ENCODE assay signal across 3 cellular contexts in the genomic region with DNA sequence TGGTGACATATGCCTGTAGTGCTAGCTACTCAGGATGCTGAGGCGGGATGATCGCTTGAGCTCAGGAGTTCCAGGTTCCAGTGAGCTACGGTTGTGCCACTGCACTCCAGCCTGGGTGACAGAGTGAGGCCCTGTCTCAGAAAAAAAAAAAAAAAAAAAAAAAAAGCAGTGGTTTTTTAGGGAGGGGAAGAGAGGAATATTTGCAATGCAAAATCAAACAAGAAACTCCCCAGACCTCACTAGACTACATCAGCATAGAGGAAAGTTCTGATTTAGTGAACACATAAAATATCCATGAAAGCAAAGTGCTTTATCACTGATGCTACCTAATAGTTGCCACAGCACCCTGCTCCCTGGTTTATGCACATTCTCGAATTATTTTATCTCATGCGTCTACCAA.
TF ChIP-seq lines count a peak whose summit lies in the region.

No MANE protein-coding gene starts in this region.

TF ChIP-seq in A549, 52 proteins besides CTCF, POLR2A, EP300 and RAD21 (continued from another document):
- TF ChIP-seq, protein P1, sequence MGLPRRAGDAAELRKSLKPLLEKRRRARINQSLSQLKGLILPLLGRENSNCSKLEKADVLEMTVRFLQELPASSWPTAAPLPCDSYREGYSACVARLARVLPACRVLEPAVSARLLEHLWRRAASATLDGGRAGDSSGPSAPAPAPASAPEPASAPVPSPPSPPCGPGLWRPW (IDR thresholded peaks at IDR 0.05) = no peak
- TF ChIP-seq, protein P2, sequence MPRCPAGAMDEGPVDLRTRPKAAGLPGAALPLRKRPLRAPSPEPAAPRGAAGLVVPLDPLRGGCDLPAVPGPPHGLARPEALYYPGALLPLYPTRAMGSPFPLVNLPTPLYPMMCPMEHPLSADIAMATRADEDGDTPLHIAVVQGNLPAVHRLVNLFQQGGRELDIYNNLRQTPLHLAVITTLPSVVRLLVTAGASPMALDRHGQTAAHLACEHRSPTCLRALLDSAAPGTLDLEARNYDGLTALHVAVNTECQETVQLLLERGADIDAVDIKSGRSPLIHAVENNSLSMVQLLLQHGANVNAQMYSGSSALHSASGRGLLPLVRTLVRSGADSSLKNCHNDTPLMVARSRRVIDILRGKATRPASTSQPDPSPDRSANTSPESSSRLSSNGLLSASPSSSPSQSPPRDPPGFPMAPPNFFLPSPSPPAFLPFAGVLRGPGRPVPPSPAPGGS (IDR thresholded peaks at IDR 0.05) = no peak
- TF ChIP-seq, protein P3, sequence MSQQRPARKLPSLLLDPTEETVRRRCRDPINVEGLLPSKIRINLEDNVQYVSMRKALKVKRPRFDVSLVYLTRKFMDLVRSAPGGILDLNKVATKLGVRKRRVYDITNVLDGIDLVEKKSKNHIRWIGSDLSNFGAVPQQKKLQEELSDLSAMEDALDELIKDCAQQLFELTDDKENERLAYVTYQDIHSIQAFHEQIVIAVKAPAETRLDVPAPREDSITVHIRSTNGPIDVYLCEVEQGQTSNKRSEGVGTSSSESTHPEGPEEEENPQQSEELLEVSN (IDR thresholded peaks at IDR 0.05; ENCODE audit: borderline replicate concordance, low read depth) = no peak
- TF ChIP-seq POLR2AphosphoS2 (conservative IDR thresholded peaks at IDR 0.05; ENCODE audit: low read length) (no peak), JUN (IDR thresholded peaks at IDR 0.05) (no peak), ESRRA (IDR thresholded peaks at IDR 0.05; ENCODE audit: borderline replicate concordance, low read length) (no peak), MAFK (IDR thresholded peaks at IDR 0.05; ENCODE audit: partially characterized antibody) (no peak), ZC3H11A (IDR thresholded peaks at IDR 0.05) (no peak), ZNF302 (CRISPR knock-in tag; IDR thresholded peaks at IDR 0.05) (no peak)
- TF ChIP-seq, protein P4, sequence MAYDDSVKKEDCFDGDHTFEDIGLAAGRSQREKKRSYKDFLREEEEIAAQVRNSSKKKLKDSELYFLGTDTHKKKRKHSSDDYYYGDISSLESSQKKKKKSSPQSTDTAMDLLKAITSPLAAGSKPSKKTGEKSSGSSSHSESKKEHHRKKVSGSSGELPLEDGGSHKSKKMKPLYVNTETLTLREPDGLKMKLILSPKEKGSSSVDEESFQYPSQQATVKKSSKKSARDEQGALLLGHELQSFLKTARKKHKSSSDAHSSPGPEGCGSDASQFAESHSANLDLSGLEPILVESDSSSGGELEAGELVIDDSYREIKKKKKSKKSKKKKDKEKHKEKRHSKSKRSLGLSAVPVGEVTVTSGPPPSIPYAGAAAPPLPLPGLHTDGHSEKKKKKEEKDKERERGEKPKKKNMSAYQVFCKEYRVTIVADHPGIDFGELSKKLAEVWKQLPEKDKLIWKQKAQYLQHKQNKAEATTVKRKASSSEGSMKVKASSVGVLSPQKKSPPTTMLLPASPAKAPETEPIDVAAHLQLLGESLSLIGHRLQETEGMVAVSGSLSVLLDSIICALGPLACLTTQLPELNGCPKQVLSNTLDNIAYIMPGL (CRISPR knock-in tag; IDR thresholded peaks at IDR 0.05; ENCODE audit: borderline replicate concordance) = no peak

TF ChIP-seq in WTC11, 78 proteins besides CTCF, POLR2A, EP300 and RAD21 (continued from another document and continues in another):
- TF ChIP-seq TP53 (CRISPR knock-in tag; IDR thresholded peaks at IDR 0.05) (no peak), SP1 (CRISPR knock-in tag; conservative IDR thresholded peaks at IDR 0.05) (no peak), HMGA2 (CRISPR knock-in tag; IDR thresholded peaks at IDR 0.05) (no peak), RELA (CRISPR knock-in tag; IDR thresholded peaks at IDR 0.05; ENCODE audit: borderline replicate concordance) (no peak), ZNF263 (CRISPR knock-in tag; IDR thresholded peaks at IDR 0.05; ENCODE audit: low read depth) (no peak)
- TF ChIP-seq, protein P5, sequence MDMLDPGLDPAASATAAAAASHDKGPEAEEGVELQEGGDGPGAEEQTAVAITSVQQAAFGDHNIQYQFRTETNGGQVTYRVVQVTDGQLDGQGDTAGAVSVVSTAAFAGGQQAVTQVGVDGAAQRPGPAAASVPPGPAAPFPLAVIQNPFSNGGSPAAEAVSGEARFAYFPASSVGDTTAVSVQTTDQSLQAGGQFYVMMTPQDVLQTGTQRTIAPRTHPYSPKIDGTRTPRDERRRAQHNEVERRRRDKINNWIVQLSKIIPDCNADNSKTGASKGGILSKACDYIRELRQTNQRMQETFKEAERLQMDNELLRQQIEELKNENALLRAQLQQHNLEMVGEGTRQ (CRISPR knock-in tag; IDR thresholded peaks at IDR 0.05) = no peak
- TF ChIP-seq, protein P6, sequence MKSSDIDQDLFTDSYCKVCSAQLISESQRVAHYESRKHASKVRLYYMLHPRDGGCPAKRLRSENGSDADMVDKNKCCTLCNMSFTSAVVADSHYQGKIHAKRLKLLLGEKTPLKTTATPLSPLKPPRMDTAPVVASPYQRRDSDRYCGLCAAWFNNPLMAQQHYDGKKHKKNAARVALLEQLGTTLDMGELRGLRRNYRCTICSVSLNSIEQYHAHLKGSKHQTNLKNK (CRISPR knock-in tag; IDR thresholded peaks at IDR 0.05) = no peak
- TF ChIP-seq, protein P7, sequence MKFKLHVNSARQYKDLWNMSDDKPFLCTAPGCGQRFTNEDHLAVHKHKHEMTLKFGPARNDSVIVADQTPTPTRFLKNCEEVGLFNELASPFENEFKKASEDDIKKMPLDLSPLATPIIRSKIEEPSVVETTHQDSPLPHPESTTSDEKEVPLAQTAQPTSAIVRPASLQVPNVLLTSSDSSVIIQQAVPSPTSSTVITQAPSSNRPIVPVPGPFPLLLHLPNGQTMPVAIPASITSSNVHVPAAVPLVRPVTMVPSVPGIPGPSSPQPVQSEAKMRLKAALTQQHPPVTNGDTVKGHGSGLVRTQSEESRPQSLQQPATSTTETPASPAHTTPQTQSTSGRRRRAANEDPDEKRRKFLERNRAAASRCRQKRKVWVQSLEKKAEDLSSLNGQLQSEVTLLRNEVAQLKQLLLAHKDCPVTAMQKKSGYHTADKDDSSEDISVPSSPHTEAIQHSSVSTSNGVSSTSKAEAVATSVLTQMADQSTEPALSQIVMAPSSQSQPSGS (CRISPR knock-in tag; IDR thresholded peaks at IDR 0.05; ENCODE audit: borderline replicate concordance, low read depth) = no peak
- TF ChIP-seq, protein P8, sequence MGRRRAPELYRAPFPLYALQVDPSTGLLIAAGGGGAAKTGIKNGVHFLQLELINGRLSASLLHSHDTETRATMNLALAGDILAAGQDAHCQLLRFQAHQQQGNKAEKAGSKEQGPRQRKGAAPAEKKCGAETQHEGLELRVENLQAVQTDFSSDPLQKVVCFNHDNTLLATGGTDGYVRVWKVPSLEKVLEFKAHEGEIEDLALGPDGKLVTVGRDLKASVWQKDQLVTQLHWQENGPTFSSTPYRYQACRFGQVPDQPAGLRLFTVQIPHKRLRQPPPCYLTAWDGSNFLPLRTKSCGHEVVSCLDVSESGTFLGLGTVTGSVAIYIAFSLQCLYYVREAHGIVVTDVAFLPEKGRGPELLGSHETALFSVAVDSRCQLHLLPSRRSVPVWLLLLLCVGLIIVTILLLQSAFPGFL (CRISPR knock-in tag; IDR thresholded peaks at IDR 0.05; ENCODE audit: borderline replicate concordance) = no peak
- TF ChIP-seq, protein P9, sequence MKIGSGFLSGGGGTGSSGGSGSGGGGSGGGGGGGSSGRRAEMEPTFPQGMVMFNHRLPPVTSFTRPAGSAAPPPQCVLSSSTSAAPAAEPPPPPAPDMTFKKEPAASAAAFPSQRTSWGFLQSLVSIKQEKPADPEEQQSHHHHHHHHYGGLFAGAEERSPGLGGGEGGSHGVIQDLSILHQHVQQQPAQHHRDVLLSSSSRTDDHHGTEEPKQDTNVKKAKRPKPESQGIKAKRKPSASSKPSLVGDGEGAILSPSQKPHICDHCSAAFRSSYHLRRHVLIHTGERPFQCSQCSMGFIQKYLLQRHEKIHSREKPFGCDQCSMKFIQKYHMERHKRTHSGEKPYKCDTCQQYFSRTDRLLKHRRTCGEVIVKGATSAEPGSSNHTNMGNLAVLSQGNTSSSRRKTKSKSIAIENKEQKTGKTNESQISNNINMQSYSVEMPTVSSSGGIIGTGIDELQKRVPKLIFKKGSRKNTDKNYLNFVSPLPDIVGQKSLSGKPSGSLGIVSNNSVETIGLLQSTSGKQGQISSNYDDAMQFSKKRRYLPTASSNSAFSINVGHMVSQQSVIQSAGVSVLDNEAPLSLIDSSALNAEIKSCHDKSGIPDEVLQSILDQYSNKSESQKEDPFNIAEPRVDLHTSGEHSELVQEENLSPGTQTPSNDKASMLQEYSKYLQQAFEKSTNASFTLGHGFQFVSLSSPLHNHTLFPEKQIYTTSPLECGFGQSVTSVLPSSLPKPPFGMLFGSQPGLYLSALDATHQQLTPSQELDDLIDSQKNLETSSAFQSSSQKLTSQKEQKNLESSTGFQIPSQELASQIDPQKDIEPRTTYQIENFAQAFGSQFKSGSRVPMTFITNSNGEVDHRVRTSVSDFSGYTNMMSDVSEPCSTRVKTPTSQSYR (CRISPR knock-in tag; IDR thresholded peaks at IDR 0.05) = no peak

TF ChIP-seq in HEK293T, 16 proteins besides CTCF, POLR2A, EP300 and RAD21 (continued from another document):
- TF ChIP-seq L3MBTL2 (conservative IDR thresholded peaks at IDR 0.05) (no peak), HDGF (IDR thresholded peaks at IDR 0.05; ENCODE audit: borderline replicate concordance) (no peak)
